Comparison of ENCODE assay signal across 21 cellular contexts in genomic region chr17:80217703-80218362, GRCh38. TPM values are rescaled to one million over a fixed set of nuclear protein-coding genes. Genes with fewer than 3 reads are reported as not detected.
DNase-seq lines count a peak whose midpoint lies in the region; ATAC-seq and TF ChIP-seq lines count a peak whose summit lies in the region.
"Had no signal": no experiment of that assay in that cellular context is flagged by ENCODE, and none has a peak within 500 bp of the region (broad histone marks: within the 10 kb centered on the region; RNA-seq: fewer than 3 reads in every experiment).

No MANE protein-coding gene starts in this region.

- CTCF ChIA-PET in CD4-positive, alpha-beta T cell (lab: Charles Lee) = no interaction called here

- H3K4me2 ChIP-seq in BLaER1 = peak overlapping the region; percentile 100; the same call in 1 of the 2 replicates
- no peak overlapping the region for H3K4me2 ChIP-seq in mesendoderm (ENCODE audit: low read length)

- peaks cover 62% of the 10 kb centered on the region for H3K36me3 Mint-ChIP-seq in CD4-positive, alpha-beta T cell (ENCODE audit: low read depth)
- peaks cover 7% of the 10 kb centered on the region for H3K36me3 Mint-ChIP-seq in activated T-helper 1 cell treated with anti-CD3 and anti-CD28 coated beads, Interleukin-12 subunit alpha, Interleukin-12 subunit beta, Interleukin-2, Interleukin-4 antibody, amounts not matched to agents 30 ng/mL and 10 ng/mL and 1 ng/mL, durations not matched to agents 14 hours and 24 hours and 36 hours (ENCODE audit: low read depth)
- H3K36me3 Mint-ChIP-seq: IgD-negative memory B cell had no signal

- no peak for DNase-seq in CD4-positive, alpha-beta T cell
- DNase-seq in activated T-helper 1 cell treated with anti-CD3 and anti-CD28 coated beads, Interleukin-12 subunit alpha, Interleukin-12 subunit beta, Interleukin-2, Interleukin-4 antibody, amounts not matched to agents 30 ng/mL and 10 ng/mL and 1 ng/mL, durations not matched to agents 14 hours and 24 hours and 36 hours (ENCODE audit: low spot score) = no peak
- DNase-seq in mesendoderm = no peak
- DNase-seq in GF-D8 (lab: John Stamatoyannopoulos, UW) = no peak
- DNase-seq in coronary artery (ENCODE audit: low spot score) = no peak
- no peak for DNase-seq in adrenal gland
- DNase-seq: activated effector memory CD4-positive, alpha-beta T cell treated with Interleukin-2 at 50 U/mL for 16 hours; anterior cingulate cortex; endodermal cell; H7; NCI-H1436 treated with DMSO at 0.1 percent for 48 hours; NCI-H2227 treated with DMSO at 0.1 percent for 48 hours; transverse colon had no signal

- no peak overlapping the region for H3K4me3 ChIP-seq in BLaER1
- no peak overlapping the region for H3K4me3 ChIP-seq in mesendoderm (ENCODE audit: low read length)
- H3K4me3 ChIP-seq in coronary artery = no peak overlapping the region
- H3K4me3 ChIP-seq in adrenal gland = no peak overlapping the region
- H3K4me3 ChIP-seq: transverse colon had no signal

- H2BK120ac ChIP-seq in mesendoderm (ENCODE audit: low read depth, low read length) = no peak overlapping the region

- H3K79me2 ChIP-seq in mesendoderm (ENCODE audit: control insufficient read depth, insufficient read depth, low read length) = peaks cover 2% of the 10 kb centered on the region

- H3K36me3 ChIP-seq in BLaER1 = no peaks in the 10 kb centered on the region
- H3K36me3 ChIP-seq in mesendoderm (ENCODE audit: control insufficient read depth, insufficient read depth, low read length) = no peaks in the 10 kb centered on the region
- peaks cover 0 to 44% of the 10 kb centered on the region in 2 donors for H3K36me3 ChIP-seq in adrenal gland (replicated peaks in 1 of 2)
- H3K36me3 ChIP-seq: transverse colon had no signal

- POLR2A ChIA-PET in CD4-positive, alpha-beta T cell (lab: Charles Lee) = no interaction called here

- H4K20me1 ChIP-seq in BLaER1 = peaks cover 38% of the 10 kb centered on the region

- no peak overlapping the region for H2BK15ac ChIP-seq in mesendoderm (replicated peaks; ENCODE audit: low read depth)

- peak overlapping the region; percentile 66 for H3K23ac ChIP-seq in mesendoderm (ENCODE audit: low read length)

- no peak overlapping the region for H3K27ac ChIP-seq in BLaER1
- H3K27ac ChIP-seq in CD4-positive, alpha-beta T cell (ENCODE audit: low read depth, low read length) = no peak overlapping the region
- no peak overlapping the region for H3K27ac ChIP-seq in mesendoderm (ENCODE audit: low read depth, low read length)
- H3K27ac ChIP-seq in coronary artery = no peak overlapping the region
- H3K27ac ChIP-seq in adrenal gland = no peak overlapping the region
- H3K27ac ChIP-seq: parathyroid adenoma, transverse colon had no signal

- no peak overlapping the region for H2AK5ac ChIP-seq in mesendoderm (ENCODE audit: low read length)

- H3K4me3 Mint-ChIP-seq in CD4-positive, alpha-beta T cell = peak overlapping the region; percentile 39
- H3K4me3 Mint-ChIP-seq in activated T-helper 1 cell treated with anti-CD3 and anti-CD28 coated beads, Interleukin-12 subunit alpha, Interleukin-12 subunit beta, Interleukin-2, Interleukin-4 antibody, amounts not matched to agents 30 ng/mL and 10 ng/mL and 1 ng/mL, durations not matched to agents 14 hours and 24 hours and 36 hours = no peak overlapping the region

- intact Hi-C loops in CD4-positive, alpha-beta T cell (cut with DNase I, micrococcal nuclease) = loop anchor here (2.0 to 5.0 kb wide), 5 partner anchors 21 to 71 kb away; partner anchors contain the start of genes EIF4A3 (in 1 of the 2) and RNF213 (in 1 of the 2)
- intact Hi-C loops in activated T-helper 1 cell treated with anti-CD3 and anti-CD28 coated beads, Interleukin-12 subunit alpha, Interleukin-12 subunit beta, Interleukin-2, Interleukin-4 antibody, amounts not matched to agents 30 ng/mL and 10 ng/mL and 1 ng/mL, durations not matched to agents 14 hours and 24 hours and 36 hours (cut with micrococcal nuclease) = loop anchor here (2.0 kb wide), 2 partner anchors 35 to 45 kb away; no protein-coding TSS in a partner anchor
- intact Hi-C loops in adrenal gland (cut with DNase I) = loop anchor here in 1 of 2 donors (5.0 kb wide), 1 partner anchor 66 kb away; no protein-coding TSS in a partner anchor

- no peaks in the 10 kb centered on the region for H3K9me3 Mint-ChIP-seq in CD4-positive, alpha-beta T cell
- H3K9me3 Mint-ChIP-seq in activated T-helper 1 cell treated with anti-CD3 and anti-CD28 coated beads, Interleukin-12 subunit alpha, Interleukin-12 subunit beta, Interleukin-2, Interleukin-4 antibody, amounts not matched to agents 30 ng/mL and 10 ng/mL and 1 ng/mL, durations not matched to agents 14 hours and 24 hours and 36 hours = no peaks in the 10 kb centered on the region
- H3K9me3 Mint-ChIP-seq: endodermal cell; IgD-negative memory B cell; stimulated activated naive CD8-positive, alpha-beta T cell treated with anti-CD3 and anti-CD28 coated beads, Interleukin-15, Interleukin-2, amounts not matched to agents 100 ng/mL and 50 ng/mL, for 24 hours had no signal

- TF ChIP-seq POLR2A in adrenal gland (IDR thresholded peaks at IDR 0.05) = no peak

- no peak overlapping the region for H3K4ac ChIP-seq in mesendoderm (ENCODE audit: low read depth, low read length)

- H3K79me1 ChIP-seq in mesendoderm (ENCODE audit: low read length) = peaks cover 3% of the 10 kb centered on the region

- ATAC-seq in CD4-positive, alpha-beta T cell (ENCODE audit: poor library complexity) = no peak
- ATAC-seq in HG02884 (IDR thresholded peaks at IDR 0.05; ENCODE audit: unreplicated experiment) = no peak
- ATAC-seq: activated CD4-positive, CD25-positive, alpha-beta regulatory T cell treated with anti-CD3 and anti-CD28 coated beads, Interleukin-2, amount 50 U/mL, for 24 hours had no signal

- no peak overlapping the region for H3K18ac ChIP-seq in mesendoderm (ENCODE audit: low read length)

- H3K27me3 ChIP-seq in BLaER1 (peaks cover 27% of the 10 kb centered on the region), mesendoderm (ENCODE audit: insufficient read depth, low read length, poor library complexity) (no peaks in the 10 kb centered on the region), adrenal gland (no peaks in the 10 kb centered on the region)
- no peaks in the 10 kb centered on the region for H3K27me3 ChIP-seq in CD4-positive, alpha-beta T cell (ENCODE audit: control insufficient read depth, insufficient read depth, low read length)
- H3K27me3 ChIP-seq: transverse colon had no signal

- H3K4me1 Mint-ChIP-seq in CD4-positive, alpha-beta T cell (ENCODE audit: low read depth) = peaks cover 37% of the 10 kb centered on the region
- H3K4me1 Mint-ChIP-seq in activated T-helper 1 cell treated with anti-CD3 and anti-CD28 coated beads, Interleukin-12 subunit alpha, Interleukin-12 subunit beta, Interleukin-2, Interleukin-4 antibody, amounts not matched to agents 30 ng/mL and 10 ng/mL and 1 ng/mL, durations not matched to agents 14 hours and 24 hours and 36 hours (ENCODE audit: low read depth) = peaks cover 20% of the 10 kb centered on the region

- peak overlapping the region; percentile 93 for H3K27ac Mint-ChIP-seq in CD4-positive, alpha-beta T cell
- peak overlapping the region; percentile 10 for H3K27ac Mint-ChIP-seq in activated T-helper 1 cell treated with anti-CD3 and anti-CD28 coated beads, Interleukin-12 subunit alpha, Interleukin-12 subunit beta, Interleukin-2, Interleukin-4 antibody, amounts not matched to agents 30 ng/mL and 10 ng/mL and 1 ng/mL, durations not matched to agents 14 hours and 24 hours and 36 hours
- H3K27ac Mint-ChIP-seq: endodermal cell had no signal

- H3K9ac ChIP-seq in BLaER1 = no peak overlapping the region
- H3K9ac ChIP-seq in mesendoderm (ENCODE audit: low read length) = no peak overlapping the region
- H3K9ac ChIP-seq: parathyroid adenoma had no signal

- WGBS in mesendoderm (ENCODE audit: extremely low coverage, insufficient coverage, low lambda C conversion rate) = no CpG with 5 or more reads among the region's 13 CpGs
- WGBS in adrenal gland, 4 donors = 92 to 100% (median 96%) methylated on average over 2 to 13 of the region's 13 CpGs

- no peak overlapping the region for H4K8ac ChIP-seq in mesendoderm (ENCODE audit: low read depth, low read length)

- no peak overlapping the region for H2BK5ac ChIP-seq in mesendoderm (ENCODE audit: low read length)

- H3K27me3 Mint-ChIP-seq in CD4-positive, alpha-beta T cell = no peaks in the 10 kb centered on the region
- no peaks in the 10 kb centered on the region for H3K27me3 Mint-ChIP-seq in activated T-helper 1 cell treated with anti-CD3 and anti-CD28 coated beads, Interleukin-12 subunit alpha, Interleukin-12 subunit beta, Interleukin-2, Interleukin-4 antibody, amounts not matched to agents 30 ng/mL and 10 ng/mL and 1 ng/mL, durations not matched to agents 14 hours and 24 hours and 36 hours (ENCODE audit: insufficient read depth)
- H3K27me3 Mint-ChIP-seq: IgD-negative memory B cell; stimulated activated naive CD8-positive, alpha-beta T cell treated with anti-CD3 and anti-CD28 coated beads, Interleukin-15, Interleukin-2, amounts not matched to agents 100 ng/mL and 50 ng/mL, for 24 hours had no signal

- no peak overlapping the region for H4K5ac ChIP-seq in mesendoderm (ENCODE audit: low read length)

- H3K56ac ChIP-seq in mesendoderm (ENCODE audit: low read length) = no peak overlapping the region

- no peaks in the 10 kb centered on the region for H3K9me3 ChIP-seq in BLaER1
- no peaks in the 10 kb centered on the region for H3K9me3 ChIP-seq in CD4-positive, alpha-beta T cell (ENCODE audit: control insufficient read depth, low read length)
- H3K9me3 ChIP-seq in adrenal gland (replicated peaks in 1 of 3) = no peaks in the 10 kb centered on the region
- H3K9me3 ChIP-seq: transverse colon had no signal

- TF ChIP-seq CTCF in CD4-positive, alpha-beta T cell (IDR thresholded peaks at IDR 0.05) = no peak
- no peak for TF ChIP-seq CTCF in coronary artery (IDR thresholded peaks at IDR 0.05)
- TF ChIP-seq CTCF in adrenal gland (IDR thresholded peaks at IDR 0.05) = no peak

- H3K4me1 ChIP-seq in BLaER1 = peaks cover 44% of the 10 kb centered on the region
- no peaks in the 10 kb centered on the region for H3K4me1 ChIP-seq in mesendoderm (ENCODE audit: control insufficient read depth, low read depth, low read length)
- H3K4me1 ChIP-seq in adrenal gland (replicated peaks in 1 of 2) = peaks cover 15 to 27% of the 10 kb centered on the region in 2 donors

RNA-seq across cellular contexts. Expression of gene SGSH, which starts 2.3 kb away (rescaled TPM):
- 100 to 1,000 TPM in 1 of 2 experiments, 10 to 100 TPM in 1; 97.9 to 102 TPM for total RNA-seq in CD4-positive, alpha-beta T cell
- total RNA-seq in activated T-helper 1 cell treated with anti-CD3 and anti-CD28 coated beads, Interleukin-12 subunit alpha, Interleukin-12 subunit beta, Interleukin-2, Interleukin-4 antibody, amounts not matched to agents 30 ng/mL and 10 ng/mL and 1 ng/mL, durations not matched to agents 14 hours and 24 hours and 36 hours = 20.1 and 22.2 TPM in 2 replicates
- polyA plus RNA-seq in mesendoderm (2013, experiment 1 of 2) = 7.2 TPM
- 7.0 TPM for polyA plus RNA-seq in mesendoderm (2013, experiment 2 of 2)
- total RNA-seq in adrenal gland = 100 to 1,000 TPM in 4 of 8 donors, 10 to 100 TPM in 4; 48.0 to 194 (median 89.3) TPM
- 100 to 1,000 TPM in 2 of 3 donors, 10 to 100 TPM in 1; 33.3 to 167 (median 136) TPM for polyA plus RNA-seq in adrenal gland

RNA-seq across cellular contexts. Expression of gene SLC26A11, which starts 2.4 kb away (rescaled TPM):
- 10 to 100 TPM; 46.5 to 50.9 TPM for total RNA-seq in CD4-positive, alpha-beta T cell
- total RNA-seq in activated T-helper 1 cell treated with anti-CD3 and anti-CD28 coated beads, Interleukin-12 subunit alpha, Interleukin-12 subunit beta, Interleukin-2, Interleukin-4 antibody, amounts not matched to agents 30 ng/mL and 10 ng/mL and 1 ng/mL, durations not matched to agents 14 hours and 24 hours and 36 hours = 5.5 and 5.9 TPM in 2 replicates
- polyA plus RNA-seq in mesendoderm (2013, experiment 1 of 2) = 7.9 TPM
- polyA plus RNA-seq in mesendoderm (2013, experiment 2 of 2) = 7.1 TPM
- total RNA-seq in adrenal gland = 100 to 1,000 TPM in 1 of 8 donors, 10 to 100 TPM in 7; 27.0 to 101 (median 50.5) TPM
- 10 to 100 TPM; 14.0 to 78.3 (median 58.2) TPM for polyA plus RNA-seq in adrenal gland

RNA-seq across cellular contexts. Expression of gene RNF213, which starts 42.8 kb away (rescaled TPM):
- 100 to 1,000 TPM; 290 to 312 TPM for total RNA-seq in CD4-positive, alpha-beta T cell
- 282 and 290 TPM in 2 replicates for total RNA-seq in activated T-helper 1 cell treated with anti-CD3 and anti-CD28 coated beads, Interleukin-12 subunit alpha, Interleukin-12 subunit beta, Interleukin-2, Interleukin-4 antibody, amounts not matched to agents 30 ng/mL and 10 ng/mL and 1 ng/mL, durations not matched to agents 14 hours and 24 hours and 36 hours
- polyA plus RNA-seq in mesendoderm (2013, experiment 1 of 2) = 6.6 TPM
- polyA plus RNA-seq in mesendoderm (2013, experiment 2 of 2) = 6.6 TPM
- total RNA-seq in adrenal gland = 100 to 1,000 TPM in 7 of 8 donors, 10 to 100 TPM in 1; 77.5 to 182 (median 135) TPM
- 100 to 1,000 TPM in 1 of 3 donors, 10 to 100 TPM in 2; 51.1 to 123 (median 78.2) TPM for polyA plus RNA-seq in adrenal gland

RNA-seq across cellular contexts. Expression of gene CARD14, which starts 48.0 kb away (rescaled TPM):
- not detected for total RNA-seq in CD4-positive, alpha-beta T cell
- not detected in 2 replicates for total RNA-seq in activated T-helper 1 cell treated with anti-CD3 and anti-CD28 coated beads, Interleukin-12 subunit alpha, Interleukin-12 subunit beta, Interleukin-2, Interleukin-4 antibody, amounts not matched to agents 30 ng/mL and 10 ng/mL and 1 ng/mL, durations not matched to agents 14 hours and 24 hours and 36 hours
- polyA plus RNA-seq in mesendoderm (2013, experiment 1 of 2) = 0.13 TPM
- polyA plus RNA-seq in mesendoderm (2013, experiment 2 of 2) = 0.03 TPM
- total RNA-seq in adrenal gland = 1 to 10 TPM in 6 of 8 donors, under 1 TPM in 2; 0.30 to 3.4 (median 1.8) TPM
- 1 to 10 TPM in 1 of 3 donors, under 1 TPM in 2; 0.72 to 1.1 (median 0.81) TPM for polyA plus RNA-seq in adrenal gland
- total RNA-seq: MCF 10A had no signal
- polyA plus RNA-seq: fibroblast of lung, IgD-negative memory B cell had no signal
